18 cellular contexts compared by ENCODE assay signal in the genomic region with DNA sequence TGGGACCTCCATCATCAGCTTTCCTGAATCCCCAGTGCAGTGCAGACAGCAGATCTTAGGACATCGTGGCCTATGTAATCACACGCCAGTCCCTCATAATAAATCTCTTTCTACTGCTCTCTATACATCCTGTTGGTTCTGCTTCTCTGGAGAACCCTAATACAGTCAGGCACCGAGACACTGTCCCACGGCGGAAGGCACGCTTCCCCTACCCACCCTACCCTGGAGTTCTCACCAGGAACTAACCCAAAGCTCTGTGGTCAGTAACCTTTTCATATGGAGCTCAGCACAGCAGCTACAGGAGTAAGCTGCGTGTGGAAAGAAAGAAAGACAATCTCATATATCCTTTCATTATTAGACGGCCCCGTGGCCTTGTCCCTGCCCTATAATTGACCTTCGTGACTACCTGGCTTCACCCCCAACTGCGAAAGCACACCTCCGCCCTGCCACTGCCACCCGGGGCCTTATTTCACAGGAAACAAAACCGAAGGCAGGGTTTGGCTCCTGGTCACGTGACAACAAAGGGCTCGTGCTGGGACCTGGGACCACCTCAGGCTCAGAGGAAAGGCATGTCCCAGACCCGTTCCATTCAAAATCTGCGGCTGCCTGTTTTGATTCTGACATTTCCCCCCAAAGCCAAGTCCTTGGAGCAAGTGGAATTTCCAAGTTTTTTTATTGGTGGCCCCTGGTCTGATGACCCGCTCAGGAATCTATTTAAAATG.
A peak's percentile ranks its signal among the peaks of the same experiment; 100 is the strongest.
DNase-seq lines count a peak whose midpoint lies in the region; ATAC-seq lines count a peak whose summit lies in the region.
"Had no signal": no experiment of that assay in that cellular context is flagged by ENCODE, and none has a peak within 500 bp of the region (broad histone marks: within the 10 kb centered on the region; RNA-seq: fewer than 3 reads in every experiment).

No MANE protein-coding gene starts in this region.

- no peaks in the 10 kb centered on the region for H4K20me1 ChIP-seq in Karpas-422 (ENCODE audit: insufficient read depth, low read depth, low read length)

- no peaks in the 10 kb centered on the region for H3K27me3 ChIP-seq in HUES48 (ENCODE audit: control insufficient read depth, insufficient read depth, low read length)
- no peaks in the 10 kb centered on the region for H3K27me3 ChIP-seq in Karpas-422 (ENCODE audit: low read length)
- H3K27me3 ChIP-seq: BE2C had no signal

- ATAC-seq in central memory CD8-positive, alpha-beta T cell (replicated peaks; ENCODE audit: extremely low read depth, poor library complexity, severe bottlenecking), result peak; percentile 17
- ATAC-seq in GM21576 (IDR thresholded peaks at IDR 0.05; ENCODE audit: unreplicated experiment), result no peak
- no peak for ATAC-seq in GM21717 (IDR thresholded peaks at IDR 0.05; ENCODE audit: unreplicated experiment)
- ATAC-seq: CD8-positive, alpha-beta T cell had no signal

- H3K36me3 ChIP-seq in HUES48 (ENCODE audit: control insufficient read depth, insufficient read depth, low read length) (no peaks in the 10 kb centered on the region), Karpas-422 (ENCODE audit: insufficient read depth, low read length) (no peaks in the 10 kb centered on the region)
- H3K36me3 ChIP-seq: BE2C had no signal

- H3K79me2 ChIP-seq in Karpas-422 (ENCODE audit: low read length), result no peaks in the 10 kb centered on the region

- H3K4me3 ChIP-seq in HUES48 (ENCODE audit: low read depth, low read length) (no peak overlapping the region), Karpas-422 (ENCODE audit: low read length) (no peak overlapping the region)

- no peaks in the 10 kb centered on the region for H3K36me3 Mint-ChIP-seq in central memory CD8-positive, alpha-beta T cell (ENCODE audit: insufficient read depth)
- H3K36me3 Mint-ChIP-seq: CD8-positive, alpha-beta T cell had no signal

- H2AFZ ChIP-seq in Karpas-422 (ENCODE audit: low read length), result no peak overlapping the region

- peaks cover 67% of the 10 kb centered on the region for H3K27me3 Mint-ChIP-seq in central memory CD8-positive, alpha-beta T cell

- no peaks in the 10 kb centered on the region for H3K9me2 ChIP-seq in Karpas-422 (replicated peaks; ENCODE audit: insufficient read depth, low read length)

- H3K27ac ChIP-seq in HUES48 (ENCODE audit: low read depth, low read length) (peak overlapping the region; percentile 61), Karpas-422 (ENCODE audit: low read length) (no peak overlapping the region)

- H3K9me3 ChIP-seq in HUES48 (ENCODE audit: control insufficient read depth, insufficient read depth, low read length) (no peaks in the 10 kb centered on the region), Karpas-422 (ENCODE audit: low read length) (no peaks in the 10 kb centered on the region)
- H3K9me3 ChIP-seq: BE2C had no signal

- H3K4me2 ChIP-seq in Karpas-422 (ENCODE audit: low read depth, low read length, poor library complexity, severe bottlenecking), result no peak overlapping the region

- no peaks in the 10 kb centered on the region for H3K4me1 Mint-ChIP-seq in central memory CD8-positive, alpha-beta T cell

- no peaks in the 10 kb centered on the region for H3K9me3 Mint-ChIP-seq in central memory CD8-positive, alpha-beta T cell
- H3K9me3 Mint-ChIP-seq: CD8-positive, alpha-beta T cell had no signal

- H3K4me3 Mint-ChIP-seq in central memory CD8-positive, alpha-beta T cell, result no peak overlapping the region
- H3K4me3 Mint-ChIP-seq: CD8-positive, alpha-beta T cell had no signal

- peaks cover 20% of the 10 kb centered on the region; the same call in 1 of the 2 replicates for H3K4me1 ChIP-seq in HUES48 (ENCODE audit: control insufficient read depth, insufficient read depth, low read length)
- no peaks in the 10 kb centered on the region for H3K4me1 ChIP-seq in Karpas-422 (ENCODE audit: low read length)

- DNase-seq in ELF-1 (ENCODE audit: low read depth, low spot score) (peak; percentile 80), iPS-NIHi7 (ENCODE audit: extremely low spot score) (peak; percentile 68), anterior cingulate cortex (lab: John Stamatoyannopoulos, UW) (no peak), Karpas-422 (no peak)
- DNase-seq in central memory CD8-positive, alpha-beta T cell (ENCODE audit: low spot score in 2 of 2), result no peak
- DNase-seq: CD8-positive, alpha-beta T cell; DMS79 treated with DMSO at 0.1 percent for 48 hours; GF-D8; Kasumi-1; NCI-H1417 treated with DMSO at 0.1 percent for 48 hours; NCI-H2029; NCI-H2171 treated with DMSO at 0.1 percent for 48 hours; NCI-H510A; SIG-M5 had no signal

- H3K27ac Mint-ChIP-seq in central memory CD8-positive, alpha-beta T cell (ENCODE audit: low read depth), result no peak overlapping the region
- H3K27ac Mint-ChIP-seq: CD8-positive, alpha-beta T cell had no signal

- no peak overlapping the region for H3K9ac ChIP-seq in HUES48 (ENCODE audit: low read depth, low read length)
- no peak overlapping the region for H3K9ac ChIP-seq in Karpas-422 (ENCODE audit: low read length)

Comparison
In these comparisons a context has a peak if more than half of its experiments do, and no peak if none do; other contexts are left out.
1. DNase-seq: peak in ELF-1 (single experiment) and iPS-NIHi7 (single experiment); none in central memory CD8-positive, alpha-beta T cell (0 of 2), anterior cingulate cortex (0 of 58) and Karpas-422 (single experiment).